Comparison of ENCODE assay signal across 1 cellular context in genomic region chr13:102800145-102801041, GRCh38.
TF ChIP-seq lines count a peak whose summit lies in the region.

No MANE protein-coding gene starts in this region.

TF ChIP-seq in GM12878, 131 proteins besides CTCF, POLR2A, EP300 and RAD21 (continued from another document):
- TF ChIP-seq BRCA1 (IDR thresholded peaks at IDR 0.05; ENCODE audit: low read depth, low read length) (no peak), TAF1 (IDR thresholded peaks at IDR 0.05; ENCODE audit: borderline replicate concordance, low read depth, low read length) (no peak; the same call in 1 of the 2 replicates), BCL3 (IDR thresholded peaks at IDR 0.05; ENCODE audit: borderline replicate concordance, insufficient read depth, low read depth, low read length, poor library complexity, severe bottlenecking) (peak; percentile 12), YY1 (IDR thresholded peaks at IDR 0.05; ENCODE audit: low read depth, low read length) (peak; percentile 71; the same call in 1 of the 2 replicates), MEF2A (IDR thresholded peaks at IDR 0.05; ENCODE audit: insufficient read depth, low read depth, low read length) (0 out of 2 replicates have a peak, but pooled peaks have one; percentile 22), RELA (IDR thresholded peaks at IDR 0.05; ENCODE audit: borderline replicate concordance, partially characterized antibody) (peak; percentile 53), KLF5 (IDR thresholded peaks at IDR 0.05; ENCODE audit: partially characterized antibody) (peak; percentile 44), ZNF274 (IDR thresholded peaks at IDR 0.05; ENCODE audit: insufficient read depth, insufficient read length) (no peak), TCF12 (IDR thresholded peaks at IDR 0.05; ENCODE audit: low read depth, low read length) (peak; percentile 27; the same call in 1 of the 2 replicates), EGR1 (IDR thresholded peaks at IDR 0.05; ENCODE audit: borderline replicate concordance in 1 of 2, low read depth in 2 of 2, low read length in 2 of 2) (no peak), SUZ12 (IDR thresholded peaks at IDR 0.05; ENCODE audit: unreplicated experiment) (no peak), ELK1 (IDR thresholded peaks at IDR 0.05; ENCODE audit: low read depth, low read length) (0 out of 2 replicates have a peak, but pooled peaks have one; percentile 55), CHD2 (IDR thresholded peaks at IDR 0.05; ENCODE audit: borderline replicate concordance, low read depth, low read length) (0 out of 2 replicates have a peak, but pooled peaks have one; percentile 39), RB1 (IDR thresholded peaks at IDR 0.05; ENCODE audit: borderline replicate concordance) (0 out of 2 replicates have a peak, but pooled peaks have one; percentile 19), SRF (IDR thresholded peaks at IDR 0.05; ENCODE audit: low read depth in 2 of 2, low read length in 2 of 2) (no peak), NR2C2 (IDR thresholded peaks at IDR 0.05; ENCODE audit: borderline replicate concordance, control insufficient read depth, insufficient read length, low read depth) (no peak), PAX8 (IDR thresholded peaks at IDR 0.05) (no peak), EED (IDR thresholded peaks at IDR 0.05; ENCODE audit: low read depth) (peak; percentile 34; the same call in 1 of the 2 replicates), NBN (IDR thresholded peaks at IDR 0.05) (peak; percentile 70), ZNF217 (IDR thresholded peaks at IDR 0.05) (peak; percentile 68; the same call in 1 of the 2 replicates), CREB1 (IDR thresholded peaks at IDR 0.05; ENCODE audit: low read depth) (peak; percentile 40; the same call in 1 of the 2 replicates), HDAC6 (IDR thresholded peaks at IDR 0.05; ENCODE audit: unreplicated experiment) (peak; percentile 69), SMAD1 (IDR thresholded peaks at IDR 0.05; ENCODE audit: low read depth, partially characterized antibody) (peak; percentile 42), BACH1 (IDR thresholded peaks at IDR 0.05; ENCODE audit: borderline replicate concordance) (peak; percentile 88), GATAD2B (conservative IDR thresholded peaks at IDR 0.05; ENCODE audit: low read depth) (peak; percentile 93), STAT1 (conservative IDR thresholded peaks at IDR 0.05) (0 out of 2 replicates have a peak, but pooled peaks have one; percentile 52), ZSCAN29 (IDR thresholded peaks at IDR 0.05) (0 out of 2 replicates have a peak, but pooled peaks have one; percentile 46), PAX5 (IDR thresholded peaks at IDR 0.05; ENCODE audit: borderline replicate concordance, low read depth, low read length) (peak; percentile 19; the same call in 1 of the 2 replicates), POLR2AphosphoS5 (IDR thresholded peaks at IDR 0.05; ENCODE audit: low read length) (peak; percentile 47; the same call in 1 of the 2 replicates)
- TF ChIP-seq, protein P1, sequence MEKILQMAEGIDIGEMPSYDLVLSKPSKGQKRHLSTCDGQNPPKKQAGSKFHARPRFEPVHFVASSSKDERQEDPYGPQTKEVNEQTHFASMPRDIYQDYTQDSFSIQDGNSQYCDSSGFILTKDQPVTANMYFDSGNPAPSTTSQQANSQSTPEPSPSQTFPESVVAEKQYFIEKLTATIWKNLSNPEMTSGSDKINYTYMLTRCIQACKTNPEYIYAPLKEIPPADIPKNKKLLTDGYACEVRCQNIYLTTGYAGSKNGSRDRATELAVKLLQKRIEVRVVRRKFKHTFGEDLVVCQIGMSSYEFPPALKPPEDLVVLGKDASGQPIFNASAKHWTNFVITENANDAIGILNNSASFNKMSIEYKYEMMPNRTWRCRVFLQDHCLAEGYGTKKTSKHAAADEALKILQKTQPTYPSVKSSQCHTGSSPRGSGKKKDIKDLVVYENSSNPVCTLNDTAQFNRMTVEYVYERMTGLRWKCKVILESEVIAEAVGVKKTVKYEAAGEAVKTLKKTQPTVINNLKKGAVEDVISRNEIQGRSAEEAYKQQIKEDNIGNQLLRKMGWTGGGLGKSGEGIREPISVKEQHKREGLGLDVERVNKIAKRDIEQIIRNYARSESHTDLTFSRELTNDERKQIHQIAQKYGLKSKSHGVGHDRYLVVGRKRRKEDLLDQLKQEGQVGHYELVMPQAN (conservative IDR thresholded peaks at IDR 0.05) = peak; percentile 50; the same call in 1 of the 2 replicates
- TF ChIP-seq, protein P2, sequence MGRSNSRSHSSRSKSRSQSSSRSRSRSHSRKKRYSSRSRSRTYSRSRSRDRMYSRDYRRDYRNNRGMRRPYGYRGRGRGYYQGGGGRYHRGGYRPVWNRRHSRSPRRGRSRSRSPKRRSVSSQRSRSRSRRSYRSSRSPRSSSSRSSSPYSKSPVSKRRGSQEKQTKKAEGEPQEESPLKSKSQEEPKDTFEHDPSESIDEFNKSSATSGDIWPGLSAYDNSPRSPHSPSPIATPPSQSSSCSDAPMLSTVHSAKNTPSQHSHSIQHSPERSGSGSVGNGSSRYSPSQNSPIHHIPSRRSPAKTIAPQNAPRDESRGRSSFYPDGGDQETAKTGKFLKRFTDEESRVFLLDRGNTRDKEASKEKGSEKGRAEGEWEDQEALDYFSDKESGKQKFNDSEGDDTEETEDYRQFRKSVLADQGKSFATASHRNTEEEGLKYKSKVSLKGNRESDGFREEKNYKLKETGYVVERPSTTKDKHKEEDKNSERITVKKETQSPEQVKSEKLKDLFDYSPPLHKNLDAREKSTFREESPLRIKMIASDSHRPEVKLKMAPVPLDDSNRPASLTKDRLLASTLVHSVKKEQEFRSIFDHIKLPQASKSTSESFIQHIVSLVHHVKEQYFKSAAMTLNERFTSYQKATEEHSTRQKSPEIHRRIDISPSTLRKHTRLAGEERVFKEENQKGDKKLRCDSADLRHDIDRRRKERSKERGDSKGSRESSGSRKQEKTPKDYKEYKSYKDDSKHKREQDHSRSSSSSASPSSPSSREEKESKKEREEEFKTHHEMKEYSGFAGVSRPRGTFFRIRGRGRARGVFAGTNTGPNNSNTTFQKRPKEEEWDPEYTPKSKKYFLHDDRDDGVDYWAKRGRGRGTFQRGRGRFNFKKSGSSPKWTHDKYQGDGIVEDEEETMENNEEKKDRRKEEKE (IDR thresholded peaks at IDR 0.05) = no peak
- TF ChIP-seq, protein P3, sequence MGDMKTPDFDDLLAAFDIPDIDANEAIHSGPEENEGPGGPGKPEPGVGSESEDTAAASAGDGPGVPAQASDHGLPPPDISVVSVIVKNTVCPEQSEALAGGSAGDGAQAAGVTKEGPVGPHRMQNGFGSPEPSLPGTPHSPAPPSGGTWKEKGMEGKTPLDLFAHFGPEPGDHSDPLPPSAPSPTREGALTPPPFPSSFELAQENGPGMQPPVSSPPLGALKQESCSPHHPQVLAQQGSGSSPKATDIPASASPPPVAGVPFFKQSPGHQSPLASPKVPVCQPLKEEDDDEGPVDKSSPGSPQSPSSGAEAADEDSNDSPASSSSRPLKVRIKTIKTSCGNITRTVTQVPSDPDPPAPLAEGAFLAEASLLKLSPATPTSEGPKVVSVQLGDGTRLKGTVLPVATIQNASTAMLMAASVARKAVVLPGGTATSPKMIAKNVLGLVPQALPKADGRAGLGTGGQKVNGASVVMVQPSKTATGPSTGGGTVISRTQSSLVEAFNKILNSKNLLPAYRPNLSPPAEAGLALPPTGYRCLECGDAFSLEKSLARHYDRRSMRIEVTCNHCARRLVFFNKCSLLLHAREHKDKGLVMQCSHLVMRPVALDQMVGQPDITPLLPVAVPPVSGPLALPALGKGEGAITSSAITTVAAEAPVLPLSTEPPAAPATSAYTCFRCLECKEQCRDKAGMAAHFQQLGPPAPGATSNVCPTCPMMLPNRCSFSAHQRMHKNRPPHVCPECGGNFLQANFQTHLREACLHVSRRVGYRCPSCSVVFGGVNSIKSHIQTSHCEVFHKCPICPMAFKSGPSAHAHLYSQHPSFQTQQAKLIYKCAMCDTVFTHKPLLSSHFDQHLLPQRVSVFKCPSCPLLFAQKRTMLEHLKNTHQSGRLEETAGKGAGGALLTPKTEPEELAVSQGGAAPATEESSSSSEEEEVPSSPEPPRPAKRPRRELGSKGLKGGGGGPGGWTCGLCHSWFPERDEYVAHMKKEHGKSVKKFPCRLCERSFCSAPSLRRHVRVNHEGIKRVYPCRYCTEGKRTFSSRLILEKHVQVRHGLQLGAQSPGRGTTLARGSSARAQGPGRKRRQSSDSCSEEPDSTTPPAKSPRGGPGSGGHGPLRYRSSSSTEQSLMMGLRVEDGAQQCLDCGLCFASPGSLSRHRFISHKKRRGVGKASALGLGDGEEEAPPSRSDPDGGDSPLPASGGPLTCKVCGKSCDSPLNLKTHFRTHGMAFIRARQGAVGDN (IDR thresholded peaks at IDR 0.05) = peak; percentile 80
